In the genomic region with DNA sequence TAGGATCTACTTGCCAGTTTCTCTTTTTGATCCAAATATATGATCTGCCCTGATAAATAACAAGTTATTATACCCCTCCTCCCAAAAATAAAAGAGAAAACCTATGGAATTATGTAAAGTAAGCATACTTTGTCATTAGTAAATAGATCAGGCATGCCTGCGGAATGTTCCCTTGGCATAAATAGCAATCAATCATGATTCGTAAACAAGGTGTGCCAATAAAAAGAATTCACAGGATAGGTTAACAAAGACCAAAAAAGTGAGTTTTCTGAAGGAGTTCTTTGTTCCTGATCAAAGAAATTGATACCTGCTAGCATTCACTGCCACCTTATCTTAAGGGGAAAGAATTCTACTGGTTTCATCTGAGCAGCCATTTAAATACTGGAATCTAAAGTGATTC, we compare ENCODE assay signal across 25 cellular contexts. TPM values are rescaled to one million over a fixed set of nuclear protein-coding genes. Genes with fewer than 3 reads are reported as not detected.
DNase-seq lines count a peak whose midpoint lies in the region; ATAC-seq, FAIRE-seq and TF ChIP-seq lines count a peak whose summit lies in the region.
"Had no signal": no experiment of that assay in that cellular context is flagged by ENCODE, and none has a peak within 500 bp of the region (broad histone marks: within the 10 kb centered on the region; RNA-seq: fewer than 3 reads in every experiment).

No MANE protein-coding gene starts in this region.

- H3K36me3 Mint-ChIP-seq in natural killer cell: no peaks in the 10 kb centered on the region

- H3K79me2 ChIP-seq in GM23248 (ENCODE audit: insufficient read depth): peaks cover 100% of the 10 kb centered on the region

- H2AFZ ChIP-seq in GM23248: no peak overlapping the region

- intact Hi-C loops in natural killer cell (cut with micrococcal nuclease) (loop anchor here (5.0 to 10.0 kb wide), 2 partner anchors 36 to 189 kb away; no protein-coding TSS in a partner anchor), colonic mucosa (cut with DNase I) (no loop called here)

- in situ Hi-C loops in GM23248 (cut with MboI): no loop called here
- in situ Hi-C loops in HAP-1 (cut with MboI; ENCODE audit: low sequenced_read_pairs): no loop called here

- H3K27ac ChIP-seq in A549 (peak overlapping the region; percentile 78 to 100), GM23248 (peak overlapping the region; percentile 96), VCaP (peak overlapping the region; percentile 38), colonic mucosa (no peak overlapping the region)
- H3K27ac ChIP-seq: ovary, vagina had no signal

- no peak for FAIRE-seq in A549 (lab: Jason Lieb, UNC)
- FAIRE-seq: GM12878 had no signal

- no peaks in the 10 kb centered on the region for H3K9me3 ChIP-seq in A549
- H3K9me3 ChIP-seq in GM23248 (ENCODE audit: low read depth): no peaks in the 10 kb centered on the region
- H3K9me3 ChIP-seq in colonic mucosa: no peaks in the 10 kb centered on the region
- H3K9me3 ChIP-seq in HAP-1: no peaks in the 10 kb centered on the region
- H3K9me3 ChIP-seq: ovary, vagina had no signal

- DNase-seq in A549 (ENCODE audit: low read depth in 1 of 2, low spot score in 1 of 2) (no peak), GM23248 (no peak), natural killer cell (no peak), colonic mucosa (no peak), mucosa of gallbladder (ENCODE audit: low spot score) (no peak), HAP-1 (ENCODE audit: low spot score in 2 of 2) (no peak), RPMI8226 (no peak)
- DNase-seq: ACHN; activated CD4-positive, alpha-beta T cell treated with anti-CD3 and anti-CD28 coated beads for 48 hours; activated gamma-delta T cell; activated naive CD8-positive, alpha-beta T cell treated with anti-CD3 and anti-CD28 coated beads, Interleukin-2, amount 50 U/mL, for 24 hours; caudate nucleus; CD8-positive, alpha-beta memory T cell; DMS153; NCI-H2107; ovary; SIG-M5; small intestine; stimulated activated naive CD8-positive, alpha-beta T cell treated with anti-CD3 and anti-CD28 coated beads, Interleukin-15, amount 100 ng/mL, for 72 hours had no signal

- peaks cover 66 to 76% of the 10 kb centered on the region in 2 donors for H3K4me1 Mint-ChIP-seq in natural killer cell

- TF ChIP-seq CTCF in A549 (IDR thresholded peaks at IDR 0.05): no peak
- TF ChIP-seq CTCF in VCaP (conservative IDR thresholded peaks at IDR 0.05): no peak
- no peak for TF ChIP-seq CTCF in natural killer cell (IDR thresholded peaks at IDR 0.05)
- no peak for TF ChIP-seq CTCF in colonic mucosa (IDR thresholded peaks at IDR 0.05)

- peak overlapping the region; percentile 37 to 66 for H3K27ac Mint-ChIP-seq in natural killer cell
- H3K27ac Mint-ChIP-seq: activated naive CD8-positive, alpha-beta T cell treated with anti-CD3 and anti-CD28 coated beads, Interleukin-2, amount 50 U/mL, for 24 hours; B cell; stimulated activated naive CD8-positive, alpha-beta T cell treated with anti-CD3 and anti-CD28 coated beads, Interleukin-15, amount 100 ng/mL, for 72 hours; T-helper 2 cell treated with Interferon-gamma antibody and Interleukin-4, amounts not matched to agents 5 μg/mL and 100 μg/mL, for 36 hours had no signal

- peak overlapping the region; percentile 14 for H3K4me3 Mint-ChIP-seq in natural killer cell
- H3K4me3 Mint-ChIP-seq: activated naive CD8-positive, alpha-beta T cell treated with anti-CD3 and anti-CD28 coated beads, Interleukin-2, amount 50 U/mL, for 24 hours; B cell; stimulated activated naive CD8-positive, alpha-beta T cell treated with anti-CD3 and anti-CD28 coated beads, Interleukin-15, amount 100 ng/mL, for 72 hours; T-helper 2 cell treated with Interferon-gamma antibody and Interleukin-4, amounts not matched to agents 5 μg/mL and 100 μg/mL, for 36 hours had no signal

- H3F3A ChIP-seq in GM23248 (ENCODE audit: insufficient read depth): peaks cover 88% of the 10 kb centered on the region

- H3K9me3 Mint-ChIP-seq in natural killer cell: no peaks in the 10 kb centered on the region
- H3K9me3 Mint-ChIP-seq: activated naive CD8-positive, alpha-beta T cell treated with anti-CD3 and anti-CD28 coated beads, Interleukin-2, amount 50 U/mL, for 24 hours; CD8-positive, alpha-beta memory T cell; stimulated activated naive CD8-positive, alpha-beta T cell treated with anti-CD3 and anti-CD28 coated beads, Interleukin-15, amount 100 ng/mL, for 72 hours; T-helper 2 cell treated with Interferon-gamma antibody and Interleukin-4, amounts not matched to agents 5 μg/mL and 100 μg/mL, for 36 hours had no signal

- peak overlapping the region; percentile 97 for H3K4me2 ChIP-seq in A549
- H3K4me2 ChIP-seq in GM23248 (ENCODE audit: unreplicated experiment): peak overlapping the region; percentile 5

- H3K27me3 Mint-ChIP-seq in natural killer cell (ENCODE audit: low read depth in 2 of 2): no peaks in the 10 kb centered on the region
- H3K27me3 Mint-ChIP-seq: activated naive CD8-positive, alpha-beta T cell treated with anti-CD3 and anti-CD28 coated beads, Interleukin-2, amount 50 U/mL, for 24 hours; B cell; CD8-positive, alpha-beta memory T cell; stimulated activated naive CD8-positive, alpha-beta T cell treated with anti-CD3 and anti-CD28 coated beads, Interleukin-15, amount 100 ng/mL, for 72 hours had no signal

- peaks cover 98% of the 10 kb centered on the region for H3K4me1 ChIP-seq in A549
- peaks cover 80% of the 10 kb centered on the region for H3K4me1 ChIP-seq in GM23248 (ENCODE audit: insufficient read depth)
- no peaks in the 10 kb centered on the region for H3K4me1 ChIP-seq in colonic mucosa
- H3K4me1 ChIP-seq in HAP-1: peaks cover 22% of the 10 kb centered on the region

- no peak for TF ChIP-seq EP300 in A549 (IDR thresholded peaks at IDR 0.05)

- no peak overlapping the region; the same call in 1 of the 2 replicates for H3K9ac ChIP-seq in GM23248
- no peak overlapping the region for H3K9ac ChIP-seq in colonic mucosa (ENCODE audit: low read depth in 2 of 2, low read length in 2 of 2)

- H3K36me3 ChIP-seq in GM23248 (ENCODE audit: low read depth) (no peaks in the 10 kb centered on the region; the same call in 1 of the 2 replicates), colonic mucosa (no peaks in the 10 kb centered on the region), HAP-1 (replicated peaks) (no peaks in the 10 kb centered on the region)
- H3K36me3 ChIP-seq: ovary, vagina had no signal

- WGBS in A549 (ENCODE audit: missing lambda C conversion rate): 35% methylated on average over 2 of the region's 2 CpGs
- WGBS in GM23248 (ENCODE audit: low coverage in 1 of 2, low lambda C conversion rate in 2 of 2, missing lambda C conversion rate in 2 of 2), 2 experiments: 91 to 95% methylated on average over 2 of the region's 2 CpGs

- H3K4me3 ChIP-seq in A549 (no peak overlapping the region; the same call in 2 of the 3 replicates), GM23248 (no peak overlapping the region), colonic mucosa (no peak overlapping the region), HAP-1 (no peak overlapping the region)
- H3K4me3 ChIP-seq: GM12878, lung, ovary, vagina had no signal

- H4K20me1 ChIP-seq in GM23248 (ENCODE audit: insufficient read depth): peaks cover 69% of the 10 kb centered on the region

- CTCF ChIA-PET in A549 (lab: Yijun Ruan, JAX): no interaction called here

- no peaks in the 10 kb centered on the region for H3K9me2 ChIP-seq in GM23248 (ENCODE audit: insufficient read depth)

- TF ChIP-seq RAD21 in A549 (conservative IDR thresholded peaks at IDR 0.05 in 1 of 2, IDR thresholded peaks at IDR 0.05 in 1 of 2): no peak

- TF ChIP-seq POLR2A in A549 (IDR thresholded peaks at IDR 0.05; ENCODE audit: low read length): no peak

- ATAC-seq in A549 (no peak), natural killer cell (no peak)
- ATAC-seq: activated naive CD8-positive, alpha-beta T cell treated with anti-CD3 and anti-CD28 coated beads, Interleukin-2, amount 50 U/mL, for 24 hours; GM12878; stimulated activated naive CD8-positive, alpha-beta T cell treated with anti-CD3 and anti-CD28 coated beads, Interleukin-15, amount 100 ng/mL, for 72 hours had no signal

- POLR2A ChIA-PET in A549 (lab: Yijun Ruan, JAX): no interaction called here

- H3K27me3 ChIP-seq in GM23248 (replicated peaks; ENCODE audit: insufficient read depth) (no peaks in the 10 kb centered on the region), colonic mucosa (no peaks in the 10 kb centered on the region), HAP-1 (ENCODE audit: low read depth) (no peaks in the 10 kb centered on the region)
- H3K27me3 ChIP-seq: ovary, vagina had no signal

TF ChIP-seq in A549, 52 proteins besides CTCF, POLR2A, EP300 and RAD21:
- TF ChIP-seq, protein P1, sequence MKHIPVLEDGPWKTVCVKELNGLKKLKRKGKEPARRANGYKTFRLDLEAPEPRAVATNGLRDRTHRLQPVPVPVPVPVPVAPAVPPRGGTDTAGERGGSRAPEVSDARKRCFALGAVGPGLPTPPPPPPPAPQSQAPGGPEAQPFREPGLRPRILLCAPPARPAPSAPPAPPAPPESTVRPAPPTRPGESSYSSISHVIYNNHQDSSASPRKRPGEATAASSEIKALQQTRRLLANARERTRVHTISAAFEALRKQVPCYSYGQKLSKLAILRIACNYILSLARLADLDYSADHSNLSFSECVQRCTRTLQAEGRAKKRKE (CRISPR knock-in tag; IDR thresholded peaks at IDR 0.05; ENCODE audit: low read depth): no peak
- TF ChIP-seq HOXA7 (CRISPR knock-in tag; IDR thresholded peaks at IDR 0.05) (0 out of 2 replicates have a peak, but pooled peaks have one; percentile 48), ESRRA (IDR thresholded peaks at IDR 0.05; ENCODE audit: borderline replicate concordance, low read length) (no peak), HOXB5 (CRISPR knock-in tag; IDR thresholded peaks at IDR 0.05) (peak; percentile 68; the same call in 1 of the 2 replicates), CHD2 (IDR thresholded peaks at IDR 0.05; ENCODE audit: low read length, partially characterized antibody) (no peak)

RNA-seq across cellular contexts. Expression of a gene that starts 11.9 kb away (rescaled TPM):
- 1,667 and 2,408 TPM in 2 replicates for polyA plus RNA-seq in A549 (2011; rRNA removed)
- 320 and 370 TPM in 2 replicates for polyA plus RNA-seq in A549 (2012; cell fraction: cytosol; rRNA removed)
- polyA plus RNA-seq in A549 (2012; cell fraction: nucleus; rRNA removed): 214 and 381 TPM in 2 replicates
- 1,270 to 1,281 TPM (median 1,270 TPM) in 3 replicates for polyA plus RNA-seq in A549 (2017; fragmentation: RNase III; extraction: RNeasy Plus Mini Kit Qiagen cat#74134 plus additional on column Dnase treatment)
- 799 and 821 TPM in 2 replicates for polyA minus RNA-seq in A549 (2011; rRNA and poly(A)+ RNA removed)
- 5,235 and 7,382 TPM in 2 replicates for total RNA-seq in GM23248 (2014; rRNA removed; shearing (Covaris generic))
- 3,297 and 3,318 TPM in 2 replicates for polyA plus RNA-seq in GM23248 (2016; fragmentation: Nextera tagmentation; extraction: Ambion mirVana)
- total RNA-seq in natural killer cell: 100 to 1,000 TPM; 175 to 280 (median 202) TPM
- total RNA-seq in colonic mucosa: 100 to 1,000 TPM; 254 to 393 TPM
- 596 TPM for total RNA-seq in mucosa of gallbladder
